ENCODE assay signal across 10 cellular contexts in the genomic region with DNA sequence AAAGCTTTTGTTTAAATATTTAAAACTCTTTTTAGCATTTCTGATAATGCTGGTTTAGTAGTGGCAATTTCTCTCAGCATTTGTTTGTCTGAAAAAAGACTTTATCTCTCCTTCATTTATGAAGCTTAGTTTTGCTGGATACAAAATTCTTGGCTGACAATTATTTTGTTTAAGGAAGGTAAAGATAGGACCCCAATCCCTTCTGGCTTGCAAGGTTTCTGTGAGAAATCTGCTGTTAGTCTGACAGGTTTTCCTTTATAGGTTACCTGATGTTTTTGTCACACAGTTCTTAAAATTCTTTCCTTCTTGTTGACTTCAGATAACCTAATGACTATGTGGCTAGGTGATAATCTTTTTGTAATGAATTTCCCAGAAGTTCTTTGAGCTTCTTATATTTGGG. TPM values are rescaled to one million over a fixed set of nuclear protein-coding genes. Genes with fewer than 3 reads are reported as not detected.
"Had no signal": no experiment of that assay in that cellular context is flagged by ENCODE, and none has a peak within 500 bp of the region (broad histone marks: within the 10 kb centered on the region; RNA-seq: fewer than 3 reads in every experiment).

No MANE protein-coding gene starts in this region.

RNA-seq across cellular contexts. Expression of gene CXCR2, which starts 3.5 kb away (rescaled TPM):
- total RNA-seq: transverse colon had no signal

RNA-seq across cellular contexts. Expression of gene CXCR1, which starts 44.5 kb away (rescaled TPM):
- total RNA-seq: temporal lobe, ureter had no signal

RNA-seq across cellular contexts. Expression of gene RUFY4, which starts 53.2 kb away (rescaled TPM):
- total RNA-seq: stomach, suprapubic skin, temporal lobe, thyroid gland, tibial nerve, upper lobe of right lung, urinary bladder, vagina had no signal
